8 cellular contexts compared by ENCODE assay signal in the genomic region with DNA sequence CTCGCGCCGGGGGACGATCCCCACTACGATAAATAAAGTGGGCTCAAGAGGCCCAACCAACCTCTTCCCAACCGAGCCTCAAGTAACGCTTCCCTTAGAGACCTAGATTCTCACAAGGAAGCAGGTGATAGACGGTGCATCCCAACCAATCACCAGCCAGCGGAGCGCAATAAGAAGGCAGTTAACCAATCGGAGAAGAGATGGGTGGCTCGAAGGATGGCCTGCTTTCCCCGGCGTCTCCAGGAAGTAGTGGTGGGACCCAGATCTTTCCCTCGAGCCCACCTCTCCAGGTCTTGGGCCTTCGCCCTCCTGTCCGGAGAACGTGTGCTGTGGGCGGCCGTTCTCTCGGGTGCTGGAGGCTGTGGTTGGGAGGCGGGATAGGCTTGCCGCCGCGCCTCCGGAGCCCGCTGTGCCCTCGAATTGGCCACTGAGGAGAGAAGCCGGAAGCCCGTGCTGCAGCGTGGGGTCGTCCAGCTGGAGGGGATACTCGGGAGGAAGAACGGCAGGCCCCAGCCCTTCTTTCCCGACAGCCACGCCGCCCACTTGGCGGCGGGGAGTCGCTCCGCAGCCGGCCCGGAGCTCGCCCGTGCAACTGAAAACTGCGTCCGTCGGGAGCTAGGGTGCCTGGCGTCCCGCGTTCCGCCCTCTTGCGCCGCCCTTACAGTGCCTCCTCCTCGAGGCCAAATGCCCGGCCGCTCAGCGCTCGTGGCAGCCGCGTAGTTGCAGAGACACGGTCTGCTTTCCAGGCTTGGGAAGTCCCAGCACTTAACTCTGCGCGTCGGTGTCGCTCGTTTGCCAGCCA. TPM values are rescaled to one million over a fixed set of nuclear protein-coding genes. Genes with fewer than 3 reads are reported as not detected.
A peak's percentile ranks its signal among the peaks of the same experiment; 100 is the strongest.
DNase-seq lines count a peak whose midpoint lies in the region; ATAC-seq and TF ChIP-seq lines count a peak whose summit lies in the region.

A gene (minus strand): TSS at position 594 of the 802 bp plus-strand sequence. CDS start 2,665 bp downstream, outside the sequence.

- H3K36me3 Mint-ChIP-seq in T-helper 17 cell (ENCODE audit: low read depth) (peaks cover 7% of the 10 kb centered on the region), progenitor cell of endocrine pancreas (ENCODE audit: insufficient read depth) (peaks cover 15% of the 10 kb centered on the region)

- no peaks in the 10 kb centered on the region for H3K9me3 Mint-ChIP-seq in progenitor cell of endocrine pancreas (ENCODE audit: low read depth)

- no peaks in the 10 kb centered on the region for H3K27me3 ChIP-seq in left ventricle myocardium inferior (ENCODE audit: low read depth)

- H3K4me3 Mint-ChIP-seq in T-helper 17 cell = peak within 1 kb of the TSS; percentile 100
- peak within 1 kb of the TSS; percentile 95 for H3K4me3 Mint-ChIP-seq in progenitor cell of endocrine pancreas (ENCODE audit: low read depth)

- TF ChIP-seq POLR2A in GM15510 (IDR thresholded peaks at IDR 0.05; ENCODE audit: borderline replicate concordance, extremely low read depth, insufficient read length) = peak; percentile 79

- H3K4me1 ChIP-seq in left ventricle myocardium inferior = peaks cover 41% of the 10 kb centered on the region

- peak; percentile 32 for TF ChIP-seq CTCF in left ventricle myocardium inferior (IDR thresholded peaks at IDR 0.05; ENCODE audit: borderline replicate concordance)
- TF ChIP-seq CTCF in progenitor cell of endocrine pancreas (IDR thresholded peaks at IDR 0.05; ENCODE audit: unreplicated experiment) = no peak

- peak within 1 kb of the TSS; percentile 94 for H3K4me3 ChIP-seq in left ventricle myocardium inferior

- intact Hi-C loops in left ventricle myocardium inferior (cut with micrococcal nuclease) = no loop called here

- H3K4me1 Mint-ChIP-seq in T-helper 17 cell (peaks cover 19% of the 10 kb centered on the region), progenitor cell of endocrine pancreas (ENCODE audit: low read depth) (peaks cover 24% of the 10 kb centered on the region)

- DNase-seq in NCI-H1694 treated with DMSO at 0.1 percent for 48 hours (lab: John Stamatoyannopoulos, UW) (peak; percentile 91), T-helper 17 cell (peak; percentile 68 to 79 (median 75)), amygdala (lab: John Stamatoyannopoulos, UW) (peak; percentile 48 to 97 (median 86)), left ventricle myocardium inferior (peak; percentile 94), progenitor cell of endocrine pancreas (ENCODE audit: low spot score, unreplicated experiment) (peak; percentile 78), ureter (ENCODE audit: low spot score) (peak; percentile 96)

- peak within 1 kb of the TSS; percentile 98 for H3K27ac ChIP-seq in left ventricle myocardium inferior (replicated peaks)

- ATAC-seq in HG02885 (IDR thresholded peaks at IDR 0.05; ENCODE audit: poor library complexity, unreplicated experiment) (peak; percentile 97), T-helper 17 cell (peak; percentile 95)

- peaks cover 28% of the 10 kb centered on the region for H3K36me3 ChIP-seq in left ventricle myocardium inferior

- no peaks in the 10 kb centered on the region for H3K9me3 ChIP-seq in T-helper 17 cell (ENCODE audit: control insufficient read depth, low read length, poor library complexity, severe bottlenecking)
- H3K9me3 ChIP-seq in left ventricle myocardium inferior (replicated peaks) = no peaks in the 10 kb centered on the region

- peak within 1 kb of the TSS; percentile 99 for H3K27ac Mint-ChIP-seq in T-helper 17 cell
- peak within 1 kb of the TSS; percentile 99 for H3K27ac Mint-ChIP-seq in progenitor cell of endocrine pancreas

- H3K27me3 Mint-ChIP-seq in T-helper 17 cell (peaks cover 6% of the 10 kb centered on the region), progenitor cell of endocrine pancreas (peaks cover 7% of the 10 kb centered on the region)

RNA-seq across cellular contexts. Expression of the gene that starts here (rescaled TPM):
- total RNA-seq in T-helper 17 cell (10 to 100 TPM; 39.1 to 44.3 TPM), left ventricle myocardium inferior (20.6 TPM), progenitor cell of endocrine pancreas (22.5 and 24.0 TPM in 2 replicates), ureter (33.8 TPM)

Comparison
In these comparisons a context has a peak if more than half of its experiments do, and no peak if none do; other contexts are left out.
1. Peak in every context shown above with its lines: DNase-seq, ATAC-seq, H3K4me3 ChIP-seq and H3K27ac ChIP-seq.